ENCODE assay signal across 8 cellular contexts in the genomic region with DNA sequence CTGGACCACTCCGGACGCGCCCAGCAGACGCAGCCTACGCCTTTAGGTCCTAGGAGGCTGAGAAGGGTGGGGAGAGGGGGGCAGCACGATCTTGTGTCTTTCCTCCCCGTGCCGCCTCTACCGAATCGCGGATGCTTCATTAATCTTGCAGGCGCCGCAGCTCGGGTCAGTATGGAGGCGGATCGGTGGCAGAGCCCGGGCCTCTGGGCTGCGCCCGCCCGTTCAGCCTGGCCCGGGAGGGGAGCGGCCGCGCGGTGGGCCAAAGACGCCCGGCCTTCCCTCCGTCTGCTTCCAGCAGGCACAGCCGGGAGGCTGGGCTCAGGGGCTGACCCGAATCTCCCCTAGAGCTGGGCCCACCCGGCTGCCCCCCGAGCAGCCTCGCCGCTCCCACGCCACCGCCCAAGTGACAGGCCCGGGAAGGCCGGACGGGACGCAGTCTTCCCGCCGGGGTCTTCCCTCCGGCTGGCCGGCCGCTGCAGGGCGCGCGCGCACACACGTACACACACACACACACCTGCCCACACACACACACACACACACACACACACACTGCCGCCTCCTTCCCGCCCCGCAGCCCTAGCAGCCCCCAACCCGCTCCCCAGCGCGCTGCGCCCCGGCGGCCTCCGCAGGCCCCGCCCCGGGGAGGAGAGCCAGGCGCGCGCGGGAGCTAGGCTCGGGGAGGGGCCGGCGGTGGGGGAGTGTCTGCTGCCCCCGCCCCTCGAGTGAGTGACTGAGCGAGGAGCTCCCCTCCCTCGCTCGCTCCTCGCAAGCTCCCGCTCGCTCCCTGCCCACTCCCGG. TPM values are rescaled to one million over a fixed set of nuclear protein-coding genes. Genes with fewer than 3 reads are reported as not detected.
DNase-seq lines count a peak whose midpoint lies in the region; ATAC-seq and TF ChIP-seq lines count a peak whose summit lies in the region.

A gene with protein sequence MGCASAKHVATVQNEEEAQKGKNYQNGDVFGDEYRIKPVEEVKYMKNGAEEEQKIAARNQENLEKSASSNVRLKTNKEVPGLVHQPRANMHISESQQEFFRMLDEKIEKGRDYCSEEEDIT (plus strand): TSS at position 759 of the 798 bp plus-strand sequence. CDS start 90,481 bp downstream, outside the sequence.

- no peak for DNase-seq in AG04449 (ENCODE audit: low read depth, low spot score)
- peak; percentile 79 to 86 for DNase-seq in NCI-H524 (lab: John Stamatoyannopoulos, UW)
- peak; percentile 80 for DNase-seq in activated CD4-positive, alpha-beta T cell treated with anti-CD3 and anti-CD28 coated beads, Interleukin-2, amount 10 ng/mL, durations not matched to agents 7 days and 5 days
- peak; percentile 91 to 94 for DNase-seq in left lung
- DNase-seq in stimulated activated CD4-positive, alpha-beta T cell treated with anti-CD3 and anti-CD28 coated beads, Interleukin-2, amount 100 ng/mL, for 24 hours, result peak; percentile 68 to 83

- peaks cover 0 to 33% of the 10 kb centered on the region in 2 donors for H3K27me3 ChIP-seq in left lung

- H3K4me1 ChIP-seq in left lung, result peaks cover 4 to 35% of the 10 kb centered on the region in 2 donors

- no peaks in the 10 kb centered on the region for H3K9me3 ChIP-seq in left lung

- H3K4me1 Mint-ChIP-seq in activated CD4-positive, alpha-beta T cell treated with anti-CD3 and anti-CD28 coated beads, Interleukin-2, amount 10 ng/mL, durations not matched to agents 7 days and 5 days, result peaks cover 17% of the 10 kb centered on the region
- peaks cover 29% of the 10 kb centered on the region for H3K4me1 Mint-ChIP-seq in dendritic cell treated with granulocyte-macrophage colony-stimulating factor and Interleukin-4, amounts not matched to agents 40 ng/mL and 50 ng/mL, for 4 days (ENCODE audit: low read depth)

- H3K9me3 Mint-ChIP-seq in activated CD4-positive, alpha-beta T cell treated with anti-CD3 and anti-CD28 coated beads, Interleukin-2, amount 10 ng/mL, durations not matched to agents 7 days and 5 days, result no peaks in the 10 kb centered on the region
- no peaks in the 10 kb centered on the region for H3K9me3 Mint-ChIP-seq in dendritic cell treated with granulocyte-macrophage colony-stimulating factor and Interleukin-4, amounts not matched to agents 40 ng/mL and 50 ng/mL, for 4 days

- H3K4me3 ChIP-seq in AG04449 (ENCODE audit: low read depth, low read length) (peak within 1 kb of the TSS; percentile 71), left lung (peak within 1 kb of the TSS; percentile 78 to 86)

- ATAC-seq in GM18868 (IDR thresholded peaks at IDR 0.05; ENCODE audit: unreplicated experiment), result peak; percentile 91
- peak; percentile 83 for ATAC-seq in HG03159 (IDR thresholded peaks at IDR 0.05; ENCODE audit: unreplicated experiment)
- peak; percentile 96 for ATAC-seq in left lung

- POLR2A ChIA-PET in AG04449 (lab: Yijun Ruan, JAX), result interaction anchor here (0.6 to 1.1 kb wide), 3 partner anchors 21 to 126 kb away, joined by 3 read pairs; no protein-coding TSS in a partner anchor
- POLR2A ChIA-PET in activated CD4-positive, alpha-beta T cell treated with anti-CD3 and anti-CD28 coated beads, Interleukin-2, amount 10 ng/mL, durations not matched to agents 7 days and 5 days (lab: Charles Lee), result no interaction called here

- H3K27ac Mint-ChIP-seq in activated CD4-positive, alpha-beta T cell treated with anti-CD3 and anti-CD28 coated beads, Interleukin-2, amount 10 ng/mL, durations not matched to agents 7 days and 5 days, result peak within 1 kb of the TSS; percentile 80
- peak within 1 kb of the TSS; percentile 74 for H3K27ac Mint-ChIP-seq in dendritic cell treated with granulocyte-macrophage colony-stimulating factor and Interleukin-4, amounts not matched to agents 40 ng/mL and 50 ng/mL, for 4 days

- no peak for TF ChIP-seq CTCF in AG04449 (IDR thresholded peaks at IDR 0.05; ENCODE audit: insufficient read depth, low read length, missing control alignments)
- no peak for TF ChIP-seq CTCF in left lung (IDR thresholded peaks at IDR 0.05)

- CTCF ChIA-PET in AG04449 (lab: Yijun Ruan, JAX), result interaction anchor here (0.9 to 1.6 kb wide), 6 partner anchors 7 to 305 kb away, joined by 3 to 6 read pairs (median 3); no protein-coding TSS in a partner anchor
- CTCF ChIA-PET in activated CD4-positive, alpha-beta T cell treated with anti-CD3 and anti-CD28 coated beads, Interleukin-2, amount 10 ng/mL, durations not matched to agents 7 days and 5 days (lab: Charles Lee), result interaction anchor here (0.9 to 1.4 kb wide), 2 partner anchors 13 to 26 kb away, joined by 3 to 4 read pairs; no protein-coding TSS in a partner anchor

- H3K27me3 Mint-ChIP-seq in activated CD4-positive, alpha-beta T cell treated with anti-CD3 and anti-CD28 coated beads, Interleukin-2, amount 10 ng/mL, durations not matched to agents 7 days and 5 days, result peaks cover 79% of the 10 kb centered on the region
- peaks cover 44% of the 10 kb centered on the region for H3K27me3 Mint-ChIP-seq in dendritic cell treated with granulocyte-macrophage colony-stimulating factor and Interleukin-4, amounts not matched to agents 40 ng/mL and 50 ng/mL, for 4 days

- intact Hi-C loops in dendritic cell treated with granulocyte-macrophage colony-stimulating factor and Interleukin-4, amounts not matched to agents 40 ng/mL and 50 ng/mL, for 4 days (cut with micrococcal nuclease), result loop anchor here (10.0 kb wide), 1 partner anchor 98 kb away; no protein-coding TSS in a partner anchor
- intact Hi-C loops in left lung (cut with DNase I), result no loop called here

- peaks cover 2% of the 10 kb centered on the region for H3K36me3 Mint-ChIP-seq in activated CD4-positive, alpha-beta T cell treated with anti-CD3 and anti-CD28 coated beads, Interleukin-2, amount 10 ng/mL, durations not matched to agents 7 days and 5 days (ENCODE audit: low read depth)
- H3K36me3 Mint-ChIP-seq in dendritic cell treated with granulocyte-macrophage colony-stimulating factor and Interleukin-4, amounts not matched to agents 40 ng/mL and 50 ng/mL, for 4 days (ENCODE audit: low read depth), result peaks cover 9% of the 10 kb centered on the region

- H3K36me3 ChIP-seq in left lung, result no peaks in the 10 kb centered on the region

- peak within 1 kb of the TSS; percentile 71 to 85 for H3K27ac ChIP-seq in left lung

- peak within 1 kb of the TSS; percentile 78 for H3K4me3 Mint-ChIP-seq in activated CD4-positive, alpha-beta T cell treated with anti-CD3 and anti-CD28 coated beads, Interleukin-2, amount 10 ng/mL, durations not matched to agents 7 days and 5 days
- peak within 1 kb of the TSS; percentile 98 for H3K4me3 Mint-ChIP-seq in dendritic cell treated with granulocyte-macrophage colony-stimulating factor and Interleukin-4, amounts not matched to agents 40 ng/mL and 50 ng/mL, for 4 days

RNA-seq across cellular contexts. Expression of the gene that starts here (rescaled TPM):
- total RNA-seq in activated CD4-positive, alpha-beta T cell treated with anti-CD3 and anti-CD28 coated beads, Interleukin-2, amount 10 ng/mL, durations not matched to agents 7 days and 5 days, result 1 to 10 TPM; 7.4 to 8.1 TPM
- total RNA-seq in left lung, result 10 to 100 TPM; 52.5 to 75.3 TPM

Comparison
In these comparisons a context has a peak if more than half of its experiments do, and no peak if none do; other contexts are left out.
1. RNA of the gene that starts here (total RNA-seq): 52.5 to 75.3 TPM in left lung; 7.4 to 8.1 TPM in activated CD4-positive, alpha-beta T cell treated with anti-CD3 and anti-CD28 coated beads, Interleukin-2, amount 10 ng/mL, durations not matched to agents 7 days and 5 days; every median in the first group is over 4 times any median in the second.
2. Peak in every context shown above with its lines, with median percentiles within 50 percentile points of each other: ATAC-seq.